Comparison of ENCODE assay signal across 14 cellular contexts in genomic region chr1:22753396-22754083, GRCh38. TPM values are rescaled to one million over a fixed set of nuclear protein-coding genes. Genes with fewer than 3 reads are reported as not detected.
A peak's percentile ranks its signal among the peaks of the same experiment; 100 is the strongest.
DNase-seq lines count a peak whose midpoint lies in the region; ATAC-seq and TF ChIP-seq lines count a peak whose summit lies in the region.
"Had no signal": no experiment of that assay in that cellular context is flagged by ENCODE, and none has a peak within 500 bp of the region (broad histone marks: within the 10 kb centered on the region; RNA-seq: fewer than 3 reads in every experiment).

No MANE protein-coding gene starts in this region.

- H3K4me1 ChIP-seq in SK-N-SH (ENCODE audit: control insufficient read depth in 1 of 2, insufficient read depth in 2 of 2, low read depth in 1 of 2, low read length in 1 of 2) (peaks cover 28 to 34% of the 10 kb centered on the region in 2 experiments), psoas muscle (no peaks in the 10 kb centered on the region), lower lobe of right lung (peaks cover 21% of the 10 kb centered on the region)

- no peaks in the 10 kb centered on the region for H3K36me3 ChIP-seq in BJ (ENCODE audit: control insufficient read depth, insufficient read depth, low read length)
- H3K36me3 ChIP-seq in SK-N-SH (replicated peaks in 1 of 2; ENCODE audit: control insufficient read depth in 1 of 2, insufficient read depth in 2 of 2, low read length in 1 of 2): no peaks in the 10 kb centered on the region
- no peaks in the 10 kb centered on the region for H3K36me3 ChIP-seq in psoas muscle (ENCODE audit: insufficient read depth in 1 of 2, low read depth in 1 of 2)
- no peaks in the 10 kb centered on the region for H3K36me3 ChIP-seq in lower lobe of right lung
- H3K36me3 ChIP-seq: colonic mucosa had no signal

- peak overlapping the region; percentile 41; the same call in 1 of the 2 replicates for H3K9ac ChIP-seq in SK-N-SH

- H3K4me3 ChIP-seq in BJ (ENCODE audit: low read depth, low read length): no peak overlapping the region
- H3K4me3 ChIP-seq in SK-N-SH (ENCODE audit: low read depth in 2 of 2, low read length in 1 of 2): no peak overlapping the region
- H3K4me3 ChIP-seq in fibroblast of the aortic adventitia (ENCODE audit: low read depth, low read length): peak overlapping the region; percentile 40
- H3K4me3 ChIP-seq in psoas muscle: no peak overlapping the region
- no peak overlapping the region for H3K4me3 ChIP-seq in lower lobe of right lung
- H3K4me3 ChIP-seq: colonic mucosa had no signal

- intact Hi-C loops in psoas muscle (cut with DNase I) (no loop called here), lower lobe of right lung (cut with DNase I) (no loop called here)

- TF ChIP-seq EP300 in SK-N-SH (IDR thresholded peaks at IDR 0.05; ENCODE audit: borderline replicate concordance in 1 of 2, low read depth in 1 of 2, low read length in 1 of 2): no peak

- 39% methylated on average over 16 of the region's 16 CpGs for WGBS in SK-N-SH (ENCODE audit: low lambda C conversion rate)
- 70 to 79% (median 72%) methylated on average over 16 of the region's 16 CpGs for WGBS in psoas muscle, 3 donors

- H3K9me2 ChIP-seq in SK-N-SH: no peaks in the 10 kb centered on the region

- peak overlapping the region; percentile 64 for H2AFZ ChIP-seq in SK-N-SH (ENCODE audit: low read depth)

- DNase-seq in BJ (ENCODE audit: low read depth): peak; percentile 68
- DNase-seq in SK-N-SH: peak; percentile 77
- DNase-seq in fibroblast of the aortic adventitia (ENCODE audit: low read depth): peak; percentile 91
- DNase-seq in psoas muscle: peak; percentile 59 to 64
- DNase-seq in stimulated activated CD4-positive, alpha-beta T cell treated with anti-CD3 and anti-CD28 coated beads, Interleukin-4, amount 100 ng/mL, for 4 hours: no peak
- DNase-seq in lower lobe of right lung: no peak
- DNase-seq in cerebellar nuclear complex (lab: John Stamatoyannopoulos, UW): no peak
- DNase-seq in DMS 273 (lab: John Stamatoyannopoulos, UW; ENCODE audit: unreplicated experiment): no peak
- DNase-seq: colonic mucosa, foreskin keratinocyte, Kasumi-1, NCI-H187, NCI-H748 treated with DMSO at 0.1 percent for 48 hours, retina had no signal

- TF ChIP-seq RAD21 in SK-N-SH (IDR thresholded peaks at IDR 0.05; ENCODE audit: low read length): no peak

- ATAC-seq in psoas muscle (peak in 1 of 4 donors; percentile 36), lower lobe of right lung (no peak)
- ATAC-seq: foreskin keratinocyte had no signal

- H3K27ac ChIP-seq in SK-N-SH (ENCODE audit: low read depth in 2 of 2, low read length in 1 of 2): peak overlapping the region; percentile 67 to 95
- no peak overlapping the region for H3K27ac ChIP-seq in psoas muscle
- H3K27ac ChIP-seq in lower lobe of right lung: no peak overlapping the region
- H3K27ac ChIP-seq: colonic mucosa, foreskin keratinocyte had no signal

- peak overlapping the region; percentile 70; the same call in 1 of the 2 replicates for H3K4me2 ChIP-seq in SK-N-SH

- H4K20me1 ChIP-seq in SK-N-SH (ENCODE audit: insufficient read depth): no peaks in the 10 kb centered on the region

- H3K79me2 ChIP-seq in SK-N-SH (ENCODE audit: insufficient read depth): peaks cover 41% of the 10 kb centered on the region

- POLR2A ChIA-PET in BJ (lab: Charles Lee): interaction anchor here (0.7 kb wide), 1 partner anchor 18 kb away, joined by 3 read pairs; no protein-coding TSS in a partner anchor
- POLR2A ChIA-PET in SK-N-SH (lab: Yijun Ruan, JAX): no interaction called here

- TF ChIP-seq CTCF in BJ (IDR thresholded peaks at IDR 0.05; ENCODE audit: insufficient read depth, low read depth, low read length): no peak
- no peak for TF ChIP-seq CTCF in SK-N-SH (IDR thresholded peaks at IDR 0.05)
- no peak for TF ChIP-seq CTCF in fibroblast of the aortic adventitia (IDR thresholded peaks at IDR 0.05; ENCODE audit: insufficient read depth, low read length)
- TF ChIP-seq CTCF in psoas muscle (IDR thresholded peaks at IDR 0.05): no peak
- no peak for TF ChIP-seq CTCF in lower lobe of right lung (IDR thresholded peaks at IDR 0.05)

- H3K27me3 ChIP-seq in BJ (ENCODE audit: control insufficient read depth, insufficient read depth, low read length) (no peaks in the 10 kb centered on the region), SK-N-SH (ENCODE audit: insufficient read depth) (no peaks in the 10 kb centered on the region), psoas muscle (ENCODE audit: insufficient read depth in 3 of 3, low read length in 2 of 3) (peaks cover 0 to 12% (median 4%) of the 10 kb centered on the region in 3 donors), lower lobe of right lung (ENCODE audit: low read depth) (peaks cover 8% of the 10 kb centered on the region)
- H3K27me3 ChIP-seq: colonic mucosa, foreskin keratinocyte had no signal

- CTCF ChIA-PET in BJ (lab: Yijun Ruan, JAX) (interaction anchor here (0.7 to 1.8 kb wide), 5 partner anchors 22 to 108 kb away, joined by 3 to 5 read pairs (median 4); no protein-coding TSS in a partner anchor), SK-N-SH (lab: Yijun Ruan, JAX) (interaction anchor here (0.9 to 1.3 kb wide), 2 partner anchors 10 to 47 kb away, joined by 3 read pairs; no protein-coding TSS in a partner anchor)

- no peaks in the 10 kb centered on the region for H3K9me3 ChIP-seq in SK-N-SH
- H3K9me3 ChIP-seq in psoas muscle: no peaks in the 10 kb centered on the region
- no peaks in the 10 kb centered on the region for H3K9me3 ChIP-seq in lower lobe of right lung
- H3K9me3 ChIP-seq: colonic mucosa had no signal

- peaks cover 48% of the 10 kb centered on the region for H3F3A ChIP-seq in SK-N-SH (replicated peaks; ENCODE audit: insufficient read depth)

TF ChIP-seq in SK-N-SH, 30 proteins besides CTCF, POLR2A, EP300 and RAD21:
- no peak for TF ChIP-seq ELF1 (IDR thresholded peaks at IDR 0.05)
- TF ChIP-seq TCF12 (IDR thresholded peaks at IDR 0.05): peak; percentile 91
- 0 out of 2 replicates have a peak, but pooled peaks have one; percentile 9 for TF ChIP-seq GATA2 (CRISPR knock-in tag; IDR thresholded peaks at IDR 0.05)

RNA-seq across cellular contexts. Expression of gene EPHB2, which starts 42.9 kb away (rescaled TPM):
- polyA plus RNA-seq in BJ (2011; rRNA removed) (4.9 and 8.7 TPM in 2 replicates), SK-N-SH (2012; rRNA removed) (18.6 and 25.2 TPM in 2 replicates), psoas muscle (under 1 TPM in 2 of 3 donors, not detected in 1; 0.06 to 0.64 TPM)
- polyA minus RNA-seq in BJ (2011; rRNA and poly(A)+ RNA removed): 18.1 and 18.2 TPM in 2 replicates
- 9.1 and 15.3 TPM in 2 replicates for polyA plus RNA-seq in SK-N-SH (2012; cell fraction: cytosol; rRNA removed)
- 11.5 and 14.4 TPM in 2 replicates for polyA plus RNA-seq in SK-N-SH (2012; cell fraction: nucleus; rRNA removed)
- total RNA-seq in fibroblast of the aortic adventitia (ENCODE audit: low replicate concordance) (3.8 and 24.9 TPM in 2 replicates), psoas muscle (1 to 10 TPM in 1 of 4 donors, under 1 TPM in 3; 0.17 to 2.1 (median 0.63) TPM), lower lobe of right lung (5.0 TPM)

Comparison
In these comparisons a context has a peak if more than half of its experiments do, and no peak if none do; other contexts are left out.
1. DNase-seq: peak in BJ (single experiment), SK-N-SH (single experiment), fibroblast of the aortic adventitia (single experiment) and psoas muscle (2 of 2); none in stimulated activated CD4-positive, alpha-beta T cell treated with anti-CD3 and anti-CD28 coated beads, Interleukin-4, amount 100 ng/mL, for 4 hours (0 of 2), lower lobe of right lung (single experiment), cerebellar nuclear complex (0 of 2) and DMS 273 (single experiment).
2. H3K27ac ChIP-seq: peak in SK-N-SH (2 of 2); none in psoas muscle (single experiment) and lower lobe of right lung (single experiment).